ENCODE assay signal across 15 cellular contexts in genomic region chr1:213499444-213499843, GRCh38.
DNase-seq lines count a peak whose midpoint lies in the region; ATAC-seq and TF ChIP-seq lines count a peak whose summit lies in the region.
"Had no signal": no experiment of that assay in that cellular context is flagged by ENCODE, and none has a peak within 500 bp of the region (broad histone marks: within the 10 kb centered on the region; RNA-seq: fewer than 3 reads in every experiment).

No MANE protein-coding gene starts in this region.

- DNase-seq in Right ventricle myocardium inferior (ENCODE audit: missing footprints), result peak; percentile 69
- no peak for DNase-seq in heart left ventricle
- peak; percentile 57 for DNase-seq in esophagus muscularis mucosa (ENCODE audit: extremely low spot score)
- DNase-seq in NCI-H2171 (lab: John Stamatoyannopoulos, UW), result no peak
- no peak for DNase-seq in ACHN
- DNase-seq: 8988T; AML-193; Caco-2; Calu3; CD4-positive, alpha-beta T cell; CD8-positive, alpha-beta T cell; DMS79 treated with DMSO at 0.1 percent for 48 hours; GF-D8 had no signal

- TF ChIP-seq POLR2A in heart left ventricle (IDR thresholded peaks at IDR 0.05) (no peak), esophagus muscularis mucosa (IDR thresholded peaks at IDR 0.05; ENCODE audit: low read depth) (no peak)

- H3K4me3 ChIP-seq in heart left ventricle, result no peak overlapping the region
- H3K4me3 ChIP-seq in esophagus muscularis mucosa, result no peak overlapping the region
- H3K4me3 ChIP-seq: BLaER1 treated with 17β-estradiol and CSF1 and Interleukin-3, amounts not matched to agents 10 nM and 100 nM had no signal

- TF ChIP-seq CTCF in heart left ventricle (IDR thresholded peaks at IDR 0.05), result no peak
- no peak for TF ChIP-seq CTCF in esophagus muscularis mucosa (IDR thresholded peaks at IDR 0.05)

- no peak for TF ChIP-seq EP300 in esophagus muscularis mucosa (IDR thresholded peaks at IDR 0.05)

- in situ Hi-C loops in ACHN (cut with HindIII; ENCODE audit: low pct_ligation_motif_present, low pct_unique_long_range_greater_than_20kb, low sequenced_read_pairs), result no loop called here

- WGBS in heart left ventricle, 4 donors, result 90 to 97% (median 94%) methylated on average over 4 of the region's 4 CpGs
- WGBS in esophagus muscularis mucosa, result 97% methylated on average over 4 of the region's 4 CpGs

- H3K36me3 ChIP-seq in heart left ventricle, result no peaks in the 10 kb centered on the region
- no peaks in the 10 kb centered on the region for H3K36me3 ChIP-seq in esophagus muscularis mucosa
- H3K36me3 ChIP-seq: BLaER1 treated with 17β-estradiol and CSF1 and Interleukin-3, amounts not matched to agents 10 nM and 100 nM had no signal

- H3K9me3 ChIP-seq in heart left ventricle (peaks cover 0 to 18% (median 0%) of the 10 kb centered on the region in 12 donors), esophagus muscularis mucosa (peaks cover 0 to 12% (median 7%) of the 10 kb centered on the region in 4 donors)
- H3K9me3 ChIP-seq: Caco-2 had no signal

- intact Hi-C loops in Right ventricle myocardium inferior (cut with DNase I), result no loop called here
- intact Hi-C loops in heart left ventricle (cut with DNase I), result no loop called here
- intact Hi-C loops in esophagus muscularis mucosa (cut with DNase I), result no loop called here

- ATAC-seq in Right ventricle myocardium inferior (no peak), heart left ventricle (no peak)
- ATAC-seq: CD8-positive, alpha-beta T cell had no signal

- H3K27me3 ChIP-seq in heart left ventricle (no peaks in the 10 kb centered on the region), esophagus muscularis mucosa (no peaks in the 10 kb centered on the region)
- H3K27me3 ChIP-seq: BLaER1 treated with 17β-estradiol and CSF1 and Interleukin-3, amounts not matched to agents 10 nM and 100 nM had no signal

- no peak overlapping the region for H3K27ac ChIP-seq in heart left ventricle
- H3K27ac ChIP-seq in esophagus muscularis mucosa (replicated peaks in 1 of 4), result no peak overlapping the region
- H3K27ac ChIP-seq: BLaER1 treated with 17β-estradiol and CSF1 and Interleukin-3, amounts not matched to agents 10 nM and 100 nM; C4-2B had no signal

- H3K4me1 ChIP-seq in heart left ventricle (no peaks in the 10 kb centered on the region), esophagus muscularis mucosa (no peaks in the 10 kb centered on the region)
- H3K4me1 ChIP-seq: BLaER1 treated with 17β-estradiol and CSF1 and Interleukin-3, amounts not matched to agents 10 nM and 100 nM; Caco-2 had no signal

Comparison
In these comparisons a context has a peak if more than half of its experiments do, and no peak if none do; other contexts are left out.
1. DNase-seq: peak in Right ventricle myocardium inferior (single experiment) and esophagus muscularis mucosa (single experiment); none in heart left ventricle (0 of 5), NCI-H2171 (single experiment) and ACHN (single experiment).